Comparison of ENCODE assay signal across 17 cellular contexts in genomic region chr2:211709394-211709793, GRCh38.
"Had no signal": no experiment of that assay in that cellular context is flagged by ENCODE, and none has a peak within 500 bp of the region (broad histone marks: within the 10 kb centered on the region; RNA-seq: fewer than 3 reads in every experiment).

No MANE protein-coding gene starts in this region.

- ATAC-seq: activated T-cell treated with anti-CD3 and anti-CD28 coated beads, Interleukin-2, amount 50 U/mL, for 4 hours; lower lobe of right lung; natural killer cell; sciatic nerve; stimulated activated naive CD8-positive, alpha-beta T cell treated with anti-CD3 and anti-CD28 coated beads, Interleukin-15, amount 100 ng/mL, for 72 hours had no signal

- DNase-seq: activated CD4-positive, alpha-beta T cell treated with anti-CD3 and anti-CD28 coated beads, Interleukin-2, amount 50 U/mL, for 1 hour; activated CD4-positive, CD25-positive, alpha-beta regulatory T cell treated with anti-CD3 and anti-CD28 coated beads, Interleukin-2, amount 50 U/mL, for 72 hours; activated CD8-positive, alpha-beta memory T cell treated with anti-CD3 and anti-CD28 coated beads, Interleukin-2, amount 50 U/mL, for 4 hours; activated naive CD4-positive, alpha-beta T cell treated with anti-CD3 and anti-CD28 coated beads for 36 hours; activated T-cell treated with anti-CD3 and anti-CD28 coated beads, Interleukin-2, amount 50 U/mL, for 4 hours; anterior cingulate cortex; brain microvascular endothelial cell; cortex of kidney; erythroblast; hypothalamus; islet precursor cell; lower lobe of right lung; natural killer cell; stimulated activated CD4-positive, alpha-beta T cell treated with anti-CD3 and anti-CD28 coated beads, Interleukin-4, amount 100 ng/mL, for 1 hour; stimulated activated naive CD8-positive, alpha-beta T cell treated with anti-CD3 and anti-CD28 coated beads, Interleukin-15, amount 100 ng/mL, for 72 hours; trophoblast cell had no signal
